Comparison of ENCODE assay signal across 27 cellular contexts in the genomic region with DNA sequence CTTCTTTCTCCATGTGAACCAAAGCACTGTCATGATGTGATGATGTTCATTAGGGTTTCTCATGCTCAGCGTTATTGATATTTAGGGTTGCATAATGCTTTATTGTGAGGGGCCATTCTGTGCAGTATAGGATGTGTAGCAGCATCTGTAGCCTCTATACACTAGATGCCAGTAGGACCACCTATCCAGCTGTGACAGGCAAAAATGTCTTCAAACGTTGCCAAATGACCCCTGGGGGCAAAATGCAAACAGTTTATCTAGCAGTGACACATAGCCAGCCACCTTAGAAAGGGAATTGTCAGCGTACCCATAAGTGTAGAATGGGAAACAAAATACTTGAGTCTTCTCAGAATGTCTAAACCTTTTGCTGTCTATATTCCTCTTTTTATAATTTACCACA. TPM values are rescaled to one million over a fixed set of nuclear protein-coding genes. Genes with fewer than 3 reads are reported as not detected.
A peak's percentile ranks its signal among the peaks of the same experiment; 100 is the strongest.
DNase-seq lines count a peak whose midpoint lies in the region; ATAC-seq and TF ChIP-seq lines count a peak whose summit lies in the region.
"Had no signal": no experiment of that assay in that cellular context is flagged by ENCODE, and none has a peak within 500 bp of the region (broad histone marks: within the 10 kb centered on the region; RNA-seq: fewer than 3 reads in every experiment).

No MANE protein-coding gene starts in this region.

- no peaks in the 10 kb centered on the region for H3K27me3 ChIP-seq in CD4-positive, alpha-beta T cell (ENCODE audit: control insufficient read depth, insufficient read depth, low read length)
- no peaks in the 10 kb centered on the region for H3K27me3 ChIP-seq in CD8-positive, alpha-beta memory T cell (ENCODE audit: insufficient read depth, low read length, poor library complexity, severe bottlenecking)
- no peaks in the 10 kb centered on the region for H3K27me3 ChIP-seq in naive thymus-derived CD4-positive, alpha-beta T cell (ENCODE audit: control insufficient read depth in 2 of 2, insufficient read depth in 2 of 2, low read length in 2 of 2)
- H3K27me3 ChIP-seq: BLaER1 treated with 17β-estradiol and CSF1 and Interleukin-3, amounts not matched to agents 10 nM and 100 nM; heart left ventricle; tibial artery had no signal

- H3K27ac Mint-ChIP-seq in CD4-positive, alpha-beta T cell = peak overlapping the region; percentile 70
- H3K27ac Mint-ChIP-seq in CD8-positive, alpha-beta memory T cell = peak overlapping the region in 6 of 8 donors; percentile 57 to 80 (median 70)
- H3K27ac Mint-ChIP-seq in activated T-helper 17 cell treated with anti-CD3 and anti-CD28 coated beads, Interleukin-2, amount 50 U/mL, for 72 hours = no peak overlapping the region
- peak overlapping the region in 8 of 9 donors; percentile 25 to 95 (median 82) for H3K27ac Mint-ChIP-seq in naive thymus-derived CD4-positive, alpha-beta T cell
- H3K27ac Mint-ChIP-seq: activated CD4-positive, alpha-beta memory T cell treated with anti-CD3 and anti-CD28 coated beads, Interleukin-2, amount 10 ng/mL, durations not matched to agents 7 days and 5 days; progenitor cell of endocrine pancreas; T-helper 1 cell treated with Interleukin-12 subunit alpha and Interleukin-12 subunit beta and Interleukin-4 antibody, amounts not matched to agents 30 μg/mL and 1 μg/mL, for 36 hours had no signal

- no peak for ATAC-seq in CD4-positive, alpha-beta T cell (ENCODE audit: poor library complexity)
- no peak for ATAC-seq in activated T-helper 17 cell treated with anti-CD3 and anti-CD28 coated beads, Interleukin-2, amount 50 U/mL, for 72 hours (replicated peaks)
- no peak for ATAC-seq in naive thymus-derived CD4-positive, alpha-beta T cell
- no peak for ATAC-seq in HG02571 (IDR thresholded peaks at IDR 0.05; ENCODE audit: unreplicated experiment)
- ATAC-seq: heart left ventricle, Right ventricle myocardium inferior, sciatic nerve had no signal

- DNase-seq in CD4-positive, alpha-beta T cell = no peak
- no peak for DNase-seq in CD8-positive, alpha-beta memory T cell
- no peak for DNase-seq in naive thymus-derived CD4-positive, alpha-beta T cell
- no peak for DNase-seq in activated CD8-positive, alpha-beta memory T cell treated with anti-CD3 and anti-CD28 coated beads, Interleukin-2, amount 50 U/mL, for 48 hours
- no peak for DNase-seq in NCI-H1092 treated with DMSO at 0.1 percent for 48 hours (lab: John Stamatoyannopoulos, UW)
- DNase-seq: activated CD4-positive, alpha-beta memory T cell treated with anti-CD3 and anti-CD28 coated beads, Interleukin-2, amount 10 ng/mL, durations not matched to agents 7 days and 5 days; activated CD4-positive, CD25-positive, alpha-beta regulatory T cell treated with anti-CD3 and anti-CD28 coated beads, Interleukin-2, amount 50 U/mL, for 72 hours; activated naive CD4-positive, alpha-beta T cell treated with Interleukin-2 at 50 U/mL for 16 hours; anterior cingulate cortex; foreskin melanocyte; heart left ventricle; KG1; kidney; NCI-H1105; NCI-H2029; NCI-H69; nucleus accumbens; SK-N-SH; tibial artery had no signal

- no peak overlapping the region for H3K27ac ChIP-seq in CD4-positive, alpha-beta T cell (ENCODE audit: low read depth, low read length)
- H3K27ac ChIP-seq in CD8-positive, alpha-beta memory T cell (ENCODE audit: low read depth, low read length) = no peak overlapping the region
- peak overlapping the region; percentile 49 for H3K27ac ChIP-seq in naive thymus-derived CD4-positive, alpha-beta T cell (ENCODE audit: low read depth, low read length)
- H3K27ac ChIP-seq: BLaER1 treated with 17β-estradiol and CSF1 and Interleukin-3, amounts not matched to agents 10 nM and 100 nM; heart left ventricle; HL-60; tibial artery had no signal

- POLR2A ChIA-PET in CD4-positive, alpha-beta T cell (lab: Charles Lee) = interaction anchor here (0.8 to 1.4 kb wide), 5 partner anchors 8 to 77 kb away, joined by 3 to 6 read pairs (median 3); a partner anchor contains a TSS
- POLR2A ChIA-PET in CD8-positive, alpha-beta memory T cell (lab: Charles Lee) = interaction anchor here (1.1 kb wide), 1 partner anchor 93 kb away, joined by 3 read pairs; no protein-coding TSS in a partner anchor
- POLR2A ChIA-PET in naive thymus-derived CD4-positive, alpha-beta T cell (lab: Charles Lee) = interaction anchor here (0.9 to 1.8 kb wide), 8 partner anchors 9 to 349 kb away, joined by 3 to 13 read pairs (median 4); a partner anchor contains a TSS

- peaks cover 11% of the 10 kb centered on the region for H3K9me3 ChIP-seq in CD4-positive, alpha-beta T cell (ENCODE audit: control insufficient read depth, low read length)
- no peaks in the 10 kb centered on the region for H3K9me3 ChIP-seq in CD8-positive, alpha-beta memory T cell (ENCODE audit: low read length)
- H3K9me3 ChIP-seq in naive thymus-derived CD4-positive, alpha-beta T cell (ENCODE audit: control insufficient read depth in 2 of 3, low read length in 3 of 3) = peaks cover 0 to 6% (median 0%) of the 10 kb centered on the region in 3 experiments
- H3K9me3 ChIP-seq: tibial artery had no signal

- CTCF ChIA-PET in CD4-positive, alpha-beta T cell (lab: Charles Lee) = interaction anchor here (0.6 to 1.0 kb wide), 2 partner anchors 9 to 582 kb away, joined by 3 to 4 read pairs; no protein-coding TSS in a partner anchor
- CTCF ChIA-PET in CD8-positive, alpha-beta memory T cell (lab: Charles Lee) = interaction anchor here (1.3 kb wide), 1 partner anchor 20 kb away, joined by 3 read pairs; no protein-coding TSS in a partner anchor
- CTCF ChIA-PET in naive thymus-derived CD4-positive, alpha-beta T cell (lab: Charles Lee) = interaction anchor here (1.0 to 1.6 kb wide), 2 partner anchors 9 to 19 kb away, joined by 3 to 4 read pairs; a partner anchor contains a TSS

- TF ChIP-seq CTCF in CD4-positive, alpha-beta T cell (IDR thresholded peaks at IDR 0.05) = no peak

- no peaks in the 10 kb centered on the region for H3K27me3 Mint-ChIP-seq in CD4-positive, alpha-beta T cell
- H3K27me3 Mint-ChIP-seq in CD8-positive, alpha-beta memory T cell = peaks cover 0 to 2% of the 10 kb centered on the region in 2 donors
- no peaks in the 10 kb centered on the region for H3K27me3 Mint-ChIP-seq in activated T-helper 17 cell treated with anti-CD3 and anti-CD28 coated beads, Interleukin-2, amount 50 U/mL, for 72 hours
- H3K27me3 Mint-ChIP-seq in naive thymus-derived CD4-positive, alpha-beta T cell = no peaks in the 10 kb centered on the region
- H3K27me3 Mint-ChIP-seq: activated CD4-positive, alpha-beta memory T cell treated with anti-CD3 and anti-CD28 coated beads, Interleukin-2, amount 10 ng/mL, durations not matched to agents 7 days and 5 days; progenitor cell of endocrine pancreas had no signal

- H3K4me1 ChIP-seq in CD8-positive, alpha-beta memory T cell (ENCODE audit: insufficient read depth, low read length) = peaks cover 62% of the 10 kb centered on the region
- H3K4me1 ChIP-seq in naive thymus-derived CD4-positive, alpha-beta T cell (ENCODE audit: control insufficient read depth in 2 of 2, insufficient read depth in 2 of 2, low read length in 2 of 2) = peaks cover 20 to 44% of the 10 kb centered on the region in 2 donors

- no peak overlapping the region for H3K4me3 ChIP-seq in CD8-positive, alpha-beta memory T cell (ENCODE audit: low read length)
- H3K4me3 ChIP-seq in naive thymus-derived CD4-positive, alpha-beta T cell (ENCODE audit: low read length) = no peak overlapping the region
- H3K4me3 ChIP-seq: BLaER1 treated with 17β-estradiol and CSF1 and Interleukin-3, amounts not matched to agents 10 nM and 100 nM; heart left ventricle; tibial artery had no signal

- H3K4me3 Mint-ChIP-seq in CD4-positive, alpha-beta T cell = no peak overlapping the region
- H3K4me3 Mint-ChIP-seq in CD8-positive, alpha-beta memory T cell = no peak overlapping the region
- H3K4me3 Mint-ChIP-seq in activated T-helper 17 cell treated with anti-CD3 and anti-CD28 coated beads, Interleukin-2, amount 50 U/mL, for 72 hours = peak overlapping the region; percentile 64
- H3K4me3 Mint-ChIP-seq in naive thymus-derived CD4-positive, alpha-beta T cell = peak overlapping the region in 5 of 10 donors; percentile 0 to 67 (median 51)
- H3K4me3 Mint-ChIP-seq: activated CD4-positive, alpha-beta memory T cell treated with anti-CD3 and anti-CD28 coated beads, Interleukin-2, amount 10 ng/mL, durations not matched to agents 7 days and 5 days; T-helper 1 cell treated with Interleukin-12 subunit alpha and Interleukin-12 subunit beta and Interleukin-4 antibody, amounts not matched to agents 30 μg/mL and 1 μg/mL, for 36 hours had no signal

- no peaks in the 10 kb centered on the region for H3K36me3 ChIP-seq in CD8-positive, alpha-beta memory T cell (ENCODE audit: insufficient read depth, low read length)
- H3K36me3 ChIP-seq in naive thymus-derived CD4-positive, alpha-beta T cell (ENCODE audit: control insufficient read depth in 2 of 3, insufficient read depth in 3 of 3, low read length in 3 of 3) = no peaks in the 10 kb centered on the region
- H3K36me3 ChIP-seq: heart left ventricle, tibial artery had no signal

- peaks cover 89% of the 10 kb centered on the region for H3K4me1 Mint-ChIP-seq in CD4-positive, alpha-beta T cell (ENCODE audit: low read depth)
- H3K4me1 Mint-ChIP-seq in CD8-positive, alpha-beta memory T cell = peaks cover 68 to 95% (median 89%) of the 10 kb centered on the region in 3 donors
- H3K4me1 Mint-ChIP-seq in activated T-helper 17 cell treated with anti-CD3 and anti-CD28 coated beads, Interleukin-2, amount 50 U/mL, for 72 hours = peaks cover 62% of the 10 kb centered on the region
- peaks cover 50 to 96% (median 88%) of the 10 kb centered on the region in 7 donors for H3K4me1 Mint-ChIP-seq in naive thymus-derived CD4-positive, alpha-beta T cell

- H3K36me3 Mint-ChIP-seq in CD4-positive, alpha-beta T cell (ENCODE audit: low read depth) = peaks cover 29% of the 10 kb centered on the region
- peaks cover 17 to 27% (median 21%) of the 10 kb centered on the region in 3 donors for H3K36me3 Mint-ChIP-seq in CD8-positive, alpha-beta memory T cell
- peaks cover 78% of the 10 kb centered on the region for H3K36me3 Mint-ChIP-seq in activated T-helper 17 cell treated with anti-CD3 and anti-CD28 coated beads, Interleukin-2, amount 50 U/mL, for 72 hours (ENCODE audit: low read depth)
- H3K36me3 Mint-ChIP-seq in naive thymus-derived CD4-positive, alpha-beta T cell = peaks cover 14 to 25% (median 21%) of the 10 kb centered on the region in 5 donors

- intact Hi-C loops in CD4-positive, alpha-beta T cell (cut with DNase I, micrococcal nuclease) = loop anchor here in 1 of 2 experiments (2.0 to 5.0 kb wide), 2 partner anchors 15 to 77 kb away; no protein-coding TSS in a partner anchor
- intact Hi-C loops in naive thymus-derived CD4-positive, alpha-beta T cell (cut with micrococcal nuclease) = loop anchor here (1.0 to 2.0 kb wide), 2 partner anchors 7 to 15 kb away; no protein-coding TSS in a partner anchor

- H3K9me3 Mint-ChIP-seq in CD4-positive, alpha-beta T cell = peaks cover 6% of the 10 kb centered on the region
- peaks cover 13 to 19% (median 17%) of the 10 kb centered on the region in 5 donors for H3K9me3 Mint-ChIP-seq in CD8-positive, alpha-beta memory T cell
- no peaks in the 10 kb centered on the region for H3K9me3 Mint-ChIP-seq in activated T-helper 17 cell treated with anti-CD3 and anti-CD28 coated beads, Interleukin-2, amount 50 U/mL, for 72 hours
- H3K9me3 Mint-ChIP-seq in naive thymus-derived CD4-positive, alpha-beta T cell = peaks cover 2 to 23% (median 14%) of the 10 kb centered on the region in 11 donors

RNA-seq across cellular contexts. Expression of a gene that starts 18.8 kb away (rescaled TPM):
- total RNA-seq in CD4-positive, alpha-beta T cell = 100 to 1,000 TPM; 134 TPM
- total RNA-seq in CD8-positive, alpha-beta memory T cell = 100 to 1,000 TPM; 185 to 189 TPM
- 45.5 TPM for polyA plus RNA-seq in CD8-positive, alpha-beta memory T cell
- total RNA-seq in activated T-helper 17 cell treated with anti-CD3 and anti-CD28 coated beads, Interleukin-2, amount 50 U/mL, for 72 hours = 100 to 1,000 TPM; 103 to 110 TPM
- 100 to 1,000 TPM in 3 of 5 experiments, 10 to 100 TPM in 2; 80.9 to 167 (median 136) TPM for total RNA-seq in naive thymus-derived CD4-positive, alpha-beta T cell
- polyA plus RNA-seq in naive thymus-derived CD4-positive, alpha-beta T cell = 10 to 100 TPM; 18.2 to 33.2 TPM
